Comparison of ENCODE assay signal across 20 cellular contexts in the genomic region with DNA sequence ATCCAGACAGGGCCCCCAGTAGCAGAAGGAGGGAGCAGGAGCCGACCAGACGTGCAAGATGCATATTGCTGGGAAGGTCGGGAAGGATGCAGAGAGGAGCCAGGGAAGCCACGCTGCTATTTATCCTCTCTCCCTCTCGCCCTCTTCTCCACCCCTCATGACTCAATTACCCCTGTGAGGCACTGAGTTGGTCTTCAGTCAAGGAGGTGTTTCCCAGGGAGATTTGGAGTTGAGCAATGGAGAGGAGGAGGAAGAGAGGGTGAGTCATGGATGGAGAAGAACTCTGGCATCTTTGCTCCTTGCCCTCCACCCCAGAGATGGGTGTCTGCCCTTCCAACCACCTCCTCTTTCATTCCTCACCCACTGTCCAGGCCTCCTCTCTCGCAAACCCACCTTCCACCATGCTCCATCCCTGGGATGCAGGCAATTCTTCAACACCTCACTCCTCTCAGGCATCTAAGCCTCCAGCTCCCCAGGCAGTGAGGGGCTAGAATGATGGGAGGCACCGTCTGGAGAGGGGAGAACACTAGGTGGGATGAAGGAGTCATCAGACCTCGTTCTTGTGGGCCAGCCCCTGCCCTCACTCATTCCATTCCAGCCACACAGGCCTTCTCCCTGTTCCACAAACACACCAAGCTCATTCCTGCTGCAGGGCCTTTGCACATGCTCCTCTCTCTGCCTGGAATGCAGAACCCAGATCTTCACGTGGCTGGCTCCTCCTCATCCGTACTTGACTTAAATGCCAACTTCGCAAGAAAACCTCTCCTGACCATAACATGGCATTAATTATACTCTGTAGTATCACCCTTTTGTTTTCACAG. TPM values are rescaled to one million over a fixed set of nuclear protein-coding genes. Genes with fewer than 3 reads are reported as not detected.
DNase-seq lines count a peak whose midpoint lies in the region; ATAC-seq, FAIRE-seq and TF ChIP-seq lines count a peak whose summit lies in the region.
"Had no signal": no experiment of that assay in that cellular context is flagged by ENCODE, and none has a peak within 500 bp of the region (broad histone marks: within the 10 kb centered on the region; RNA-seq: fewer than 3 reads in every experiment).

A gene with protein sequence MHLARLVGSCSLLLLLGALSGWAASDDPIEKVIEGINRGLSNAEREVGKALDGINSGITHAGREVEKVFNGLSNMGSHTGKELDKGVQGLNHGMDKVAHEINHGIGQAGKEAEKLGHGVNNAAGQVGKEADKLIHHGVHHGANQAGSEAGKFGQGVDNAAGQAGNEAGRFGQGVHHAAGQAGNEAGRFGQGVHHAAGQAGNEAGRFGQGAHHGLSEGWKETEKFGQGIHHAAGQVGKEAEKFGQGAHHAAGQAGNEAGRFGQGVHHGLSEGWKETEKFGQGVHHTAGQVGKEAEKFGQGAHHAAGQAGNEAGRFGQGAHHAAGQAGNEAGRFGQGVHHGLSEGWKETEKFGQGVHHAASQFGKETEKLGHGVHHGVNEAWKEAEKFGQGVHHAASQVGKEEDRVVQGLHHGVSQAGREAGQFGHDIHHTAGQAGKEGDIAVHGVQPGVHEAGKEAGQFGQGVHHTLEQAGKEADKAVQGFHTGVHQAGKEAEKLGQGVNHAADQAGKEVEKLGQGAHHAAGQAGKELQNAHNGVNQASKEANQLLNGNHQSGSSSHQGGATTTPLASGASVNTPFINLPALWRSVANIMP (minus strand): TSS at position 94 of the 821 bp plus-strand sequence. CDS start 30 bp downstream, at position 64.

- peak; percentile 57 for DNase-seq in AG04449 (ENCODE audit: low read depth, low spot score)
- DNase-seq in bronchial epithelial cell (ENCODE audit: low read depth): peak; percentile 92
- peak; percentile 58 for DNase-seq in kidney tubule cell (ENCODE audit: low spot score)
- DNase-seq in OCI-M1 (lab: John Stamatoyannopoulos, UW): no peak
- no peak for DNase-seq in left ventricle myocardium inferior
- DNase-seq in osteocyte (ENCODE audit: extremely low spot score, unreplicated experiment): no peak
- DNase-seq: activated CD4-positive, alpha-beta T cell treated with anti-CD3 and anti-CD28 coated beads for 4 hours; activated T-cell treated with anti-CD3 and anti-CD28 coated beads, Interleukin-2, amount 50 U/mL, for 24 hours; AML-193; DND-41; H9; lower lobe of right lung; NCI-H1436 treated with DMSO at 0.1 percent for 48 hours; PC-9 had no signal

- H3K4me1 ChIP-seq in HEK293 (ENCODE audit: control insufficient read depth, insufficient read depth, low read length) (no peaks in the 10 kb centered on the region), left ventricle myocardium inferior (peaks cover 3% of the 10 kb centered on the region)

- no peak within 1 kb of the TSS for H3K27ac Mint-ChIP-seq in osteocyte (ENCODE audit: unreplicated experiment)
- H3K27ac Mint-ChIP-seq: activated T-cell treated with anti-CD3 and anti-CD28 coated beads, Interleukin-2, amount 50 U/mL, for 24 hours; H9 had no signal

- H3K36me3 Mint-ChIP-seq in osteocyte (ENCODE audit: unreplicated experiment): no peaks in the 10 kb centered on the region

- H3K4me1 Mint-ChIP-seq in osteocyte (ENCODE audit: unreplicated experiment): no peaks in the 10 kb centered on the region

- peaks cover 12% of the 10 kb centered on the region for H3K27me3 Mint-ChIP-seq in osteocyte (ENCODE audit: unreplicated experiment)

- ATAC-seq in HG02623 (IDR thresholded peaks at IDR 0.05; ENCODE audit: unreplicated experiment): no peak
- ATAC-seq: HepG2, lower lobe of right lung had no signal

- H3K36me3 ChIP-seq in HEK293 (ENCODE audit: control insufficient read depth in 2 of 2, insufficient read depth in 1 of 2, low read length in 2 of 2) (no peaks in the 10 kb centered on the region; a peak in 1 of 3 replicates), bronchial epithelial cell (ENCODE audit: control insufficient read depth, insufficient read depth, low read length) (no peaks in the 10 kb centered on the region), left ventricle myocardium inferior (no peaks in the 10 kb centered on the region)
- H3K36me3 ChIP-seq: lower lobe of right lung, tibial nerve had no signal

- POLR2A ChIA-PET in AG04449 (lab: Yijun Ruan, JAX) (interaction anchor here (0.9 kb wide), 1 partner anchor 80 kb away, joined by 4 read pairs; no protein-coding TSS in a partner anchor), HEK293 (lab: Yijun Ruan, JAX) (interaction anchor here (4.3 kb wide), 1 partner anchor 19 kb away, joined by 18 read pairs; no protein-coding TSS in a partner anchor)

- H3K27me3 ChIP-seq in bronchial epithelial cell (ENCODE audit: control insufficient read depth, insufficient read depth, low read length) (peaks cover 11% of the 10 kb centered on the region), left ventricle myocardium inferior (ENCODE audit: low read depth) (peaks cover 100% of the 10 kb centered on the region)

- CTCF ChIA-PET in AG04449 (lab: Yijun Ruan, JAX) (no interaction called here), HEK293 (lab: Yijun Ruan, JAX) (interaction anchor here (0.7 to 2.0 kb wide), 3 partner anchors 18 to 55 kb away, joined by 3 to 19 read pairs (median 8); no protein-coding TSS in a partner anchor)

- intact Hi-C loops in left ventricle myocardium inferior (cut with micrococcal nuclease): no loop called here

- H3K27ac ChIP-seq in HEK293 (ENCODE audit: extremely low read depth, low read depth, low read length) (no peak within 1 kb of the TSS), left ventricle myocardium inferior (replicated peaks) (no peak within 1 kb of the TSS)
- H3K27ac ChIP-seq: lower lobe of right lung, PC-9, tibial nerve had no signal

- no peak for FAIRE-seq in bronchial epithelial cell (lab: Jason Lieb, UNC)
- FAIRE-seq: HepG2 had no signal

- no peaks in the 10 kb centered on the region for H3K9me3 Mint-ChIP-seq in osteocyte (ENCODE audit: unreplicated experiment)
- H3K9me3 Mint-ChIP-seq: activated T-cell treated with anti-CD3 and anti-CD28 coated beads, Interleukin-2, amount 50 U/mL, for 24 hours; H9 had no signal

- TF ChIP-seq CTCF in AG04449 (IDR thresholded peaks at IDR 0.05; ENCODE audit: insufficient read depth, low read length, missing control alignments) (no peak), HEK293 (tag by site-specific recombination; IDR thresholded peaks at IDR 0.05) (no peak), bronchial epithelial cell (IDR thresholded peaks at IDR 0.05; ENCODE audit: insufficient read depth, low read length, severe bottlenecking) (no peak), left ventricle myocardium inferior (IDR thresholded peaks at IDR 0.05; ENCODE audit: borderline replicate concordance) (no peak), osteocyte (IDR thresholded peaks at IDR 0.05) (no peak)

- no peak within 1 kb of the TSS for H3K4me3 Mint-ChIP-seq in osteocyte (ENCODE audit: unreplicated experiment)
- H3K4me3 Mint-ChIP-seq: activated T-cell treated with anti-CD3 and anti-CD28 coated beads, Interleukin-2, amount 50 U/mL, for 24 hours had no signal

- H3K9me3 ChIP-seq in HEK293 (ENCODE audit: control insufficient read depth, insufficient read depth, low read depth, low read length): no peaks in the 10 kb centered on the region
- no peaks in the 10 kb centered on the region for H3K9me3 ChIP-seq in left ventricle myocardium inferior (replicated peaks)
- H3K9me3 ChIP-seq: lower lobe of right lung, tibial nerve had no signal

- H3K4me3 ChIP-seq in AG04449 (ENCODE audit: low read depth, low read length): no peak within 1 kb of the TSS
- no peak within 1 kb of the TSS for H3K4me3 ChIP-seq in HEK293 (ENCODE audit: low read depth, low read length)
- H3K4me3 ChIP-seq in bronchial epithelial cell (ENCODE audit: low read depth, low read length): no peak within 1 kb of the TSS
- no peak within 1 kb of the TSS for H3K4me3 ChIP-seq in left ventricle myocardium inferior
- H3K4me3 ChIP-seq: lower lobe of right lung, PC-9, tibial nerve had no signal

TF ChIP-seq in HEK293, 187 proteins besides CTCF, POLR2A, EP300 and RAD21 (continues in another document):
- TF ChIP-seq, protein P1, sequence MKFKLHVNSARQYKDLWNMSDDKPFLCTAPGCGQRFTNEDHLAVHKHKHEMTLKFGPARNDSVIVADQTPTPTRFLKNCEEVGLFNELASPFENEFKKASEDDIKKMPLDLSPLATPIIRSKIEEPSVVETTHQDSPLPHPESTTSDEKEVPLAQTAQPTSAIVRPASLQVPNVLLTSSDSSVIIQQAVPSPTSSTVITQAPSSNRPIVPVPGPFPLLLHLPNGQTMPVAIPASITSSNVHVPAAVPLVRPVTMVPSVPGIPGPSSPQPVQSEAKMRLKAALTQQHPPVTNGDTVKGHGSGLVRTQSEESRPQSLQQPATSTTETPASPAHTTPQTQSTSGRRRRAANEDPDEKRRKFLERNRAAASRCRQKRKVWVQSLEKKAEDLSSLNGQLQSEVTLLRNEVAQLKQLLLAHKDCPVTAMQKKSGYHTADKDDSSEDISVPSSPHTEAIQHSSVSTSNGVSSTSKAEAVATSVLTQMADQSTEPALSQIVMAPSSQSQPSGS (tag by site-specific recombination; IDR thresholded peaks at IDR 0.05; ENCODE audit: low read depth): no peak
- TF ChIP-seq ZBTB17 (tag by site-specific recombination; IDR thresholded peaks at IDR 0.05): peak; percentile 25; the same call in 1 of the 2 replicates
- TF ChIP-seq ZNF837 (tag by site-specific recombination; IDR thresholded peaks at IDR 0.05): no peak
- TF ChIP-seq, protein P2, sequence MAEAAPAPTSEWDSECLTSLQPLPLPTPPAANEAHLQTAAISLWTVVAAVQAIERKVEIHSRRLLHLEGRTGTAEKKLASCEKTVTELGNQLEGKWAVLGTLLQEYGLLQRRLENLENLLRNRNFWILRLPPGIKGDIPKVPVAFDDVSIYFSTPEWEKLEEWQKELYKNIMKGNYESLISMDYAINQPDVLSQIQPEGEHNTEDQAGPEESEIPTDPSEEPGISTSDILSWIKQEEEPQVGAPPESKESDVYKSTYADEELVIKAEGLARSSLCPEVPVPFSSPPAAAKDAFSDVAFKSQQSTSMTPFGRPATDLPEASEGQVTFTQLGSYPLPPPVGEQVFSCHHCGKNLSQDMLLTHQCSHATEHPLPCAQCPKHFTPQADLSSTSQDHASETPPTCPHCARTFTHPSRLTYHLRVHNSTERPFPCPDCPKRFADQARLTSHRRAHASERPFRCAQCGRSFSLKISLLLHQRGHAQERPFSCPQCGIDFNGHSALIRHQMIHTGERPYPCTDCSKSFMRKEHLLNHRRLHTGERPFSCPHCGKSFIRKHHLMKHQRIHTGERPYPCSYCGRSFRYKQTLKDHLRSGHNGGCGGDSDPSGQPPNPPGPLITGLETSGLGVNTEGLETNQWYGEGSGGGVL (tag by site-specific recombination; IDR thresholded peaks at IDR 0.05): peak; percentile 15; the same call in 1 of the 2 replicates
- peak; percentile 98 for TF ChIP-seq ZNF623 (tag by site-specific recombination; IDR thresholded peaks at IDR 0.05)
- TF ChIP-seq GLIS1 (tag by site-specific recombination; IDR thresholded peaks at IDR 0.05): peak; percentile 37; the same call in 1 of the 2 replicates
- TF ChIP-seq ZNF558 (tag by site-specific recombination; IDR thresholded peaks at IDR 0.05): no peak
- no peak for TF ChIP-seq ZNF350 (tag by site-specific recombination; IDR thresholded peaks at IDR 0.05)
- no peak for TF ChIP-seq ZNF629 (tag by site-specific recombination; IDR thresholded peaks at IDR 0.05)
- TF ChIP-seq EGR2 (tag by site-specific recombination; IDR thresholded peaks at IDR 0.05; ENCODE audit: low read depth): peak; percentile 86

RNA-seq across cellular contexts. Expression of the gene that starts here (rescaled TPM):
- total RNA-seq in bronchial epithelial cell: 9.5 and 107 TPM in 2 replicates
- not detected for total RNA-seq in left ventricle myocardium inferior
- not detected in 2 replicates for total RNA-seq in osteocyte
- total RNA-seq: HepG2; lower lobe of right lung; NCI-H460; T-helper 1 cell treated with Interleukin-12 subunit alpha and Interleukin-12 subunit beta and Interleukin-4 antibody, amounts not matched to agents 30 ng/mL and 1 ng/mL, for 36 hours; tibial nerve had no signal

Comparison
In these comparisons a context has a peak if more than half of its experiments do, and no peak if none do; other contexts are left out.
1. DNase-seq: peak in AG04449 (single experiment), bronchial epithelial cell (single experiment) and kidney tubule cell (single experiment); none in OCI-M1 (single experiment), left ventricle myocardium inferior (single experiment) and osteocyte (single experiment).